ENCODE assay signal across 12 cellular contexts in the genomic region with DNA sequence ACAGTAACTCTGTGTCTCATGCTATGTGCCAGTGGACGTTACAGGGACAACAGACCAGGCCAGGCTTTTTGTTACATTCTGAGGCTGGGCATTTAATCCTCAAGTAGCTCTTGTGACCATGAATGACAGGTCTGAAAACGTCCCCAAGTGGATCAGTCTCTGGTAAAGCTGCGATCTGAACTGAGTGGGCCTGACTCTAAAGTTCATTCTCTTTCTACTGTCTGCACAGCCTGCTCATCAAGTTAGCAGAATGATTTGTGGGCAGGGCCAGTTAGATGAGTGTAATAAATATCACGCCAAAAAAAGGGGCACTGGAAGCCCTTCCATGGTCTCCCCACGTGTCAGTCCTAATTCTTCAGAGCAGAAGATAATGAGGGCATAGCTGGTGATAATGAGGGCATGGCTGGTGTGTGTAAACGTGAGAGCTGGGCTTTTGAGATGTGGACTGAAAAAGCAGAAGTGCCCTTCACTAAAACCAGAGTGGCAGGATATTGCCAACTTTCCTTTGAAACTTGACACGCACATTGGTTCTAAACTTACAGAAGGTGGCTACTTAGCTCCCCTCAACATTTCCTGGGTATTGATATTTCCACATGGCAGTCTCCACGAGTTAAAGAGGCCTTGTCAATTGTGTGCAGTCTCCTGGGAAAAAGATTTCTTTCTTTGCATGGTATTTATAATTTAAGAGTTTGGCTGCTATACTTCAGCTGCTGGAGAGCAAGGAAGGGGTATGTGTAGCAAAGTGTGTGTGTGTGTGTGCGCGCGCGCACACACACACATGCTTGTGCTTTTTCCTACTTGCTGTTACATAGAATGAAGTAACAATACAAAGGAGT.
DNase-seq lines count a peak whose midpoint lies in the region; ATAC-seq, FAIRE-seq and TF ChIP-seq lines count a peak whose summit lies in the region.
"Had no signal": no experiment of that assay in that cellular context is flagged by ENCODE, and none has a peak within 500 bp of the region (broad histone marks: within the 10 kb centered on the region; RNA-seq: fewer than 3 reads in every experiment).

No MANE protein-coding gene starts in this region.

- H3K27ac ChIP-seq in dorsolateral prefrontal cortex (peak overlapping the region in 46 of 59 donors; percentile 2 to 90 (median 61)), stomach (no peak overlapping the region)
- H3K27ac ChIP-seq: prostate gland had no signal

- H3K36me3 ChIP-seq in stomach, result no peaks in the 10 kb centered on the region
- H3K36me3 ChIP-seq: prostate gland had no signal

- H3K4me3 ChIP-seq in dorsolateral prefrontal cortex (no peak overlapping the region), stomach (no peak overlapping the region)
- H3K4me3 ChIP-seq: prostate gland had no signal

- peak; percentile 20 for DNase-seq in GDM1 (lab: John Stamatoyannopoulos, UW)
- DNase-seq in NCI-H2196 (lab: John Stamatoyannopoulos, UW; ENCODE audit: unreplicated experiment), result peak; percentile 40
- no peak for DNase-seq in dorsolateral prefrontal cortex
- no peak for DNase-seq in stomach
- DNase-seq in HTR-8/SVneo (ENCODE audit: insufficient read length, low spot score), result no peak
- no peak for DNase-seq in left lobe of liver (ENCODE audit: low spot score)
- DNase-seq: activated T-cell treated with anti-CD3 and anti-CD28 coated beads, Interleukin-2, amount 50 U/mL, for 48 hours; HCEC 1CT; NCI-H226 had no signal

- H3K9me3 ChIP-seq in stomach, result no peaks in the 10 kb centered on the region
- H3K9me3 ChIP-seq: prostate gland had no signal

- intact Hi-C loops in dorsolateral prefrontal cortex (cut with DNase I) (loop anchor here in 1 of 2 donors (5.0 kb wide), 1 partner anchor 324 kb away; a partner anchor contains a TSS), stomach (cut with DNase I; ENCODE audit: low total_unique reads) (no loop called here)

- ATAC-seq in HG02973 (IDR thresholded peaks at IDR 0.05; ENCODE audit: unreplicated experiment) (peak; percentile 51), GM21423 (IDR thresholded peaks at IDR 0.05; ENCODE audit: unreplicated experiment) (no peak), left lobe of liver (no peak)

- H3K4me1 ChIP-seq in stomach, result no peaks in the 10 kb centered on the region
- H3K4me1 ChIP-seq: prostate gland had no signal

- TF ChIP-seq EP300 in stomach (IDR thresholded peaks at IDR 0.05), result no peak

- 66 to 71% (median 70%) methylated on average over 12 of the region's 12 CpGs for WGBS in stomach, 5 donors

- H3K27me3 ChIP-seq in dorsolateral prefrontal cortex (no peaks in the 10 kb centered on the region), stomach (no peaks in the 10 kb centered on the region)

- no peak for TF ChIP-seq CTCF in dorsolateral prefrontal cortex (IDR thresholded peaks at IDR 0.05 in 54 of 56, conservative IDR thresholded peaks at IDR 0.05 in 2 of 56; ENCODE audit: low read depth in 1 of 56, partially characterized antibody in 56 of 56)
- TF ChIP-seq CTCF in stomach (IDR thresholded peaks at IDR 0.05), result no peak

- no peak for TF ChIP-seq POLR2A in stomach (IDR thresholded peaks at IDR 0.05)

- FAIRE-seq in HTR-8/SVneo (lab: Jason Lieb, UNC), result no peak

Comparison
In these comparisons a context has a peak if more than half of its experiments do, and no peak if none do; other contexts are left out.
1. DNase-seq: peak in GDM1 (single experiment) and NCI-H2196 (single experiment); none in dorsolateral prefrontal cortex (0 of 10), stomach (single experiment), HTR-8/SVneo (single experiment) and left lobe of liver (single experiment).
2. H3K27ac ChIP-seq: peak in dorsolateral prefrontal cortex (46 of 59); none in stomach (0 of 5).